In genomic region chr22:30196867-30197336, GRCh38 we compare ENCODE assay signal across 9 cellular contexts. TPM values are rescaled to one million over a fixed set of nuclear protein-coding genes. Genes with fewer than 3 reads are reported as not detected.
DNase-seq lines count a peak whose midpoint lies in the region; ATAC-seq, FAIRE-seq and TF ChIP-seq lines count a peak whose summit lies in the region.
"Had no signal": no experiment of that assay in that cellular context is flagged by ENCODE, and none has a peak within 500 bp of the region (broad histone marks: within the 10 kb centered on the region; RNA-seq: fewer than 3 reads in every experiment).

No MANE protein-coding gene starts in this region.

- no peak overlapping the region for H3K4me3 Mint-ChIP-seq in astrocyte (ENCODE audit: unreplicated experiment)

- intact Hi-C loops in Right ventricle myocardium inferior (cut with DNase I) (no loop called here), cardiac septum (cut with DNase I) (no loop called here), lower lobe of right lung (cut with DNase I) (no loop called here)

- ATAC-seq in Right ventricle myocardium inferior (peak; percentile 28), lower lobe of right lung (peak in 1 of 2 donors; percentile 1), upper lobe of left lung (ENCODE audit: low FRiP score in 2 of 2) (no peak), HG03571 (IDR thresholded peaks at IDR 0.05; ENCODE audit: unreplicated experiment) (no peak)

- peak overlapping the region; percentile 99 for H3K27ac Mint-ChIP-seq in astrocyte (ENCODE audit: unreplicated experiment)

- peak overlapping the region; percentile 91 for H3K9ac ChIP-seq in astrocyte (ENCODE audit: low read length)

- H3K4me3 ChIP-seq in astrocyte (ENCODE audit: insufficient read depth, low read depth, low read length) (no peak overlapping the region), lower lobe of right lung (no peak overlapping the region), upper lobe of left lung (peak overlapping the region in 1 of 4 donors; percentile 19)

- no peak for TF ChIP-seq EP300 in upper lobe of left lung (IDR thresholded peaks at IDR 0.05)

- no peaks in the 10 kb centered on the region for H3K36me3 ChIP-seq in astrocyte (ENCODE audit: insufficient read depth, low read length)
- no peaks in the 10 kb centered on the region for H3K36me3 ChIP-seq in lower lobe of right lung
- H3K36me3 ChIP-seq in upper lobe of left lung = no peaks in the 10 kb centered on the region

- FAIRE-seq in astrocyte (lab: Jason Lieb, UNC) = no peak

- peaks cover under 1% of the 10 kb centered on the region for H3K9me3 ChIP-seq in astrocyte (ENCODE audit: insufficient read depth, low read depth, low read length)
- no peaks in the 10 kb centered on the region for H3K9me3 ChIP-seq in lower lobe of right lung
- no peaks in the 10 kb centered on the region for H3K9me3 ChIP-seq in upper lobe of left lung

- H3K27me3 Mint-ChIP-seq in astrocyte (ENCODE audit: low read depth, unreplicated experiment) = no peaks in the 10 kb centered on the region

- TF ChIP-seq CTCF in astrocyte (IDR thresholded peaks at IDR 0.05; ENCODE audit: insufficient read depth, low read depth, low read length) (no peak), lower lobe of right lung (IDR thresholded peaks at IDR 0.05) (no peak), upper lobe of left lung (IDR thresholded peaks at IDR 0.05) (no peak)

- H3K4me1 ChIP-seq in astrocyte (ENCODE audit: insufficient read depth, low read length) (peaks cover 32% of the 10 kb centered on the region), lower lobe of right lung (peaks cover 46% of the 10 kb centered on the region), upper lobe of left lung (peaks cover 21 to 33% (median 26%) of the 10 kb centered on the region in 4 donors)

- H3K79me2 ChIP-seq in astrocyte (ENCODE audit: insufficient read depth, low read length) = no peaks in the 10 kb centered on the region

- peaks cover 3% of the 10 kb centered on the region for H3K36me3 Mint-ChIP-seq in astrocyte (ENCODE audit: low read depth, unreplicated experiment)

- TF ChIP-seq POLR2A in upper lobe of left lung (IDR thresholded peaks at IDR 0.05) = no peak

- H4K20me1 ChIP-seq in astrocyte (ENCODE audit: insufficient read depth, low read length) = no peaks in the 10 kb centered on the region

- H3K4me1 Mint-ChIP-seq in astrocyte (ENCODE audit: low read depth, unreplicated experiment) = peaks cover 40% of the 10 kb centered on the region

- no peaks in the 10 kb centered on the region for H3K27me3 ChIP-seq in astrocyte (ENCODE audit: insufficient read depth, low read length)
- no peaks in the 10 kb centered on the region for H3K27me3 ChIP-seq in lower lobe of right lung (ENCODE audit: low read depth)
- H3K27me3 ChIP-seq in upper lobe of left lung = no peaks in the 10 kb centered on the region

- no peak overlapping the region for H2AFZ ChIP-seq in astrocyte (ENCODE audit: low read depth, low read length)

- 6 to 18% methylated on average over 2 of the region's 2 CpGs for WGBS in upper lobe of left lung, 2 donors

- H3K27ac ChIP-seq in astrocyte (ENCODE audit: low read depth, low read length) = peak overlapping the region; percentile 99
- peak overlapping the region; percentile 76 for H3K27ac ChIP-seq in lower lobe of right lung
- H3K27ac ChIP-seq in upper lobe of left lung = peak overlapping the region; percentile 78 to 89 (median 82)

- peaks cover 6% of the 10 kb centered on the region for H3K9me3 Mint-ChIP-seq in astrocyte (ENCODE audit: unreplicated experiment)

- H3K4me2 ChIP-seq in astrocyte (ENCODE audit: low read length) = peak overlapping the region; percentile 63

- DNase-seq in Right ventricle myocardium inferior (ENCODE audit: missing footprints) (no peak), cardiac septum (ENCODE audit: low spot score) (no peak), astrocyte (ENCODE audit: low read depth) (no peak), lower lobe of right lung (no peak), upper lobe of left lung (no peak), DMS53 (lab: John Stamatoyannopoulos, UW) (no peak), amygdala (lab: John Stamatoyannopoulos, UW) (no peak)
- DNase-seq: effector CD8-positive, alpha-beta T cell had no signal

RNA-seq across cellular contexts. Expression of gene LIF, which starts 49.7 kb away (rescaled TPM):
- total RNA-seq in Right ventricle myocardium inferior (0.27 TPM), cardiac septum (0.78 TPM), astrocyte (63.3 and 100 TPM in 2 replicates), lower lobe of right lung (3.1 TPM), upper lobe of left lung (10 to 100 TPM in 1 of 6 donors, 1 to 10 TPM in 4, under 1 TPM in 1; 0.89 to 16.9 (median 3.8) TPM)
